8 cellular contexts compared by ENCODE assay signal in the genomic region with DNA sequence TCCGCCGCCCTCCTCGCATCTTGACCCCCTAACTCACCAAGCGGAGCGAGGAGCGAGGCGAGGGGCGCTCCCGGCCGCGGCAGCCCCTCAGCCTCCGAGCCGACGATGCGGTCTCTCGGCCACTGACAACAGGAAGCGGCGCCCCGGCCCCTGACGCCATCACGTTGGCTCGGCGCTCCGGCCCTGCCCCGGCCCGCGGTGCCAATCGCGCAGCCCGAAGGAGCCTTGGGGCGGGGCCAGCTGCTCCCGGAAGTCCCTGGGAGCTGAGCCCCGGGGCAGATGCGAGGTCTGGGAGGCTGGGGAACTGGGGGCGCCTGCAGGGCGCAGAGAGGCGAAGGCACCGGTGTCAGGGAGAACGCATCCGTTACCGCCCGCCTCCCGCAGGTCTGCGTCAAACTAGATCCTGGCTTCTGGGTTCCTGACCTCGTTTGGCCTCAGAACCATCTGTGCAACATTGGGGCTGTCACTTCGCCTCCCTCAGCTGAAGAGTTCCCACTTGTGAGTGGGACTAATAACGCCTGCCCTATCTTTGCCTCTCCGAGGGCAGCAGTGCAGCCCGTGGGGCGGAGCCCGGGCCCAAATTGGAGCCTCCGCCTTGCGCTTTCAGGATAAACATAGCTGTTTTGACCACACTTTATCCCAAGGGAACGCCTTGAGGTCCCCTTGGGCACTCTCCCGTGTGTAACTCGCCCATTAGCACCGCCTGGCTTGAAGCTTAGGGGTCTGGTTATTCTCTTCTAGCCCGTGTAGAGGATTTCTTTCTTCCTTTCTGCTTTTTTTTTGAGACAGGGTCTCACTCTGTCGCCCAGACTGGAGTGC. TPM values are rescaled to one million over a fixed set of nuclear protein-coding genes. Genes with fewer than 3 reads are reported as not detected.
DNase-seq lines count a peak whose midpoint lies in the region; ATAC-seq and TF ChIP-seq lines count a peak whose summit lies in the region.
"Not testable (repeated sequence)": the region's sequence is repeated elsewhere in the genome, so short reads cannot be mapped to it uniquely, and the experiment has no call there.

A gene (minus strand): TSS at position 107 of the 819 bp plus-strand sequence. CDS start 8,237 bp downstream, outside the sequence.

- H3K27me3 Mint-ChIP-seq in CD4-positive, CD25-positive, alpha-beta regulatory T cell; activated CD8-positive, alpha-beta T cell treated with anti-CD3 and anti-CD28 coated beads for 36 hours: not testable (repeated sequence)

- H3K4me3 ChIP-seq in CD4-positive, CD25-positive, alpha-beta regulatory T cell (ENCODE audit: low read depth, low read length): peak within 1 kb of the TSS; percentile 67
- H3K4me3 ChIP-seq in duodenal mucosa (ENCODE audit: low read depth in 1 of 2, low read length in 2 of 2) (peak within 1 kb of the TSS; percentile 60 to 67), right lobe of liver (peak within 1 kb of the TSS; percentile 64 to 69 (median 66))

- ATAC-seq in CD4-positive, CD25-positive, alpha-beta regulatory T cell (ENCODE audit: low read depth in 2 of 2): peak; percentile 97 to 98
- ATAC-seq in GM19452 (IDR thresholded peaks at IDR 0.05; ENCODE audit: unreplicated experiment): peak; percentile 96
- ATAC-seq in HG03571 (IDR thresholded peaks at IDR 0.05; ENCODE audit: unreplicated experiment): peak; percentile 93
- ATAC-seq in activated CD8-positive, alpha-beta T cell treated with anti-CD3 and anti-CD28 coated beads for 36 hours: peak; percentile 99
- ATAC-seq in right lobe of liver: peak; percentile 92 to 96 (median 94)

- not testable (repeated sequence) for H3K9me3 ChIP-seq in CD4-positive, CD25-positive, alpha-beta regulatory T cell (ENCODE audit: control insufficient read depth in 2 of 2, low read length in 2 of 2); duodenal mucosa (ENCODE audit: control insufficient read depth in 1 of 2, low read length in 2 of 2); right lobe of liver

- H3K9ac ChIP-seq in duodenal mucosa (ENCODE audit: low read depth in 1 of 2, low read length in 2 of 2): peak within 1 kb of the TSS; percentile 47 to 59

- H3K9me3 Mint-ChIP-seq in CD4-positive, CD25-positive, alpha-beta regulatory T cell; activated CD8-positive, alpha-beta T cell treated with anti-CD3 and anti-CD28 coated beads for 36 hours: not testable (repeated sequence)

- H3K27ac Mint-ChIP-seq in CD4-positive, CD25-positive, alpha-beta regulatory T cell: peak within 1 kb of the TSS; percentile 92 to 96 (median 93)
- peak within 1 kb of the TSS; percentile 89 for H3K27ac Mint-ChIP-seq in activated CD8-positive, alpha-beta T cell treated with anti-CD3 and anti-CD28 coated beads for 36 hours

- intact Hi-C loops in activated CD8-positive, alpha-beta T cell treated with anti-CD3 and anti-CD28 coated beads for 36 hours (cut with micrococcal nuclease); right lobe of liver (cut with DNase I): not testable (repeated sequence)

- peak within 1 kb of the TSS; percentile 88 to 97 (median 93) for H3K4me3 Mint-ChIP-seq in CD4-positive, CD25-positive, alpha-beta regulatory T cell
- peak within 1 kb of the TSS; percentile 89 for H3K4me3 Mint-ChIP-seq in activated CD8-positive, alpha-beta T cell treated with anti-CD3 and anti-CD28 coated beads for 36 hours

- H3K4me1 Mint-ChIP-seq in CD4-positive, CD25-positive, alpha-beta regulatory T cell: peaks cover 5 to 31% (median 22%) of the 10 kb centered on the region in 4 donors
- peaks cover 20% of the 10 kb centered on the region for H3K4me1 Mint-ChIP-seq in activated CD8-positive, alpha-beta T cell treated with anti-CD3 and anti-CD28 coated beads for 36 hours (ENCODE audit: low read depth)

- H3K36me3 ChIP-seq in CD4-positive, CD25-positive, alpha-beta regulatory T cell (ENCODE audit: control insufficient read depth, insufficient read depth, low read length); duodenal mucosa (ENCODE audit: control insufficient read depth in 1 of 2, insufficient read depth in 2 of 2, low read length in 2 of 2); right lobe of liver: not testable (repeated sequence)

- H3K27ac ChIP-seq in CD4-positive, CD25-positive, alpha-beta regulatory T cell (ENCODE audit: insufficient read depth, low read length, poor library complexity, severe bottlenecking): peak within 1 kb of the TSS; percentile 68
- H3K27ac ChIP-seq in duodenal mucosa (ENCODE audit: low read depth, low read length) (peak within 1 kb of the TSS; percentile 42), right lobe of liver (peak within 1 kb of the TSS; percentile 67 to 83 (median 74))

- H3K4me1 ChIP-seq in CD4-positive, CD25-positive, alpha-beta regulatory T cell (ENCODE audit: control insufficient read depth, insufficient read depth, low read length, poor library complexity, severe bottlenecking); duodenal mucosa (ENCODE audit: control insufficient read depth in 1 of 2, insufficient read depth in 2 of 2, low read length in 2 of 2); right lobe of liver: not testable (repeated sequence)

- WGBS in right lobe of liver (ENCODE audit: insufficient coverage, low coverage, low lambda C conversion rate, missing lambda C conversion rate): 5% methylated on average over 6 of the region's 59 CpGs

- DNase-seq in CD4-positive, CD25-positive, alpha-beta regulatory T cell: peak; percentile 77 to 90 (median 82)
- DNase-seq in NCI-H82 treated with DMSO at 0.1 percent for 48 hours (lab: John Stamatoyannopoulos, UW; ENCODE audit: unreplicated experiment) (peak; percentile 11), right lobe of liver (peak; percentile 88 to 91 (median 91))
- DNase-seq in activated CD8-positive, alpha-beta T cell treated with anti-CD3 and anti-CD28 coated beads for 36 hours: peak; percentile 90
- DNase-seq in stimulated activated CD4-positive, alpha-beta T cell treated with anti-CD3 and anti-CD28 coated beads, Interleukin-4, amount 100 ng/mL, for 1 hour: peak; percentile 83

- not testable (repeated sequence) for TF ChIP-seq CTCF in activated CD8-positive, alpha-beta T cell treated with anti-CD3 and anti-CD28 coated beads for 36 hours (IDR thresholded peaks at IDR 0.05); right lobe of liver (IDR thresholded peaks at IDR 0.05)

- TF ChIP-seq POLR2A in right lobe of liver (IDR thresholded peaks at IDR 0.05): peak; percentile 89

- CTCF ChIA-PET in activated CD8-positive, alpha-beta T cell treated with anti-CD3 and anti-CD28 coated beads for 36 hours (lab: Charles Lee): interaction anchor here (1.2 kb wide), 1 partner anchor 62 kb away, joined by 3 read pairs; no protein-coding TSS in a partner anchor

- H3K27me3 ChIP-seq in CD4-positive, CD25-positive, alpha-beta regulatory T cell (ENCODE audit: control insufficient read depth, insufficient read depth, low read length); duodenal mucosa (ENCODE audit: control insufficient read depth in 1 of 2, insufficient read depth in 2 of 2, low read length in 2 of 2); right lobe of liver: not testable (repeated sequence)

- POLR2A ChIA-PET in activated CD8-positive, alpha-beta T cell treated with anti-CD3 and anti-CD28 coated beads for 36 hours (lab: Charles Lee): not testable (repeated sequence)

- not testable (repeated sequence) for H3K36me3 Mint-ChIP-seq in CD4-positive, CD25-positive, alpha-beta regulatory T cell; activated CD8-positive, alpha-beta T cell treated with anti-CD3 and anti-CD28 coated beads for 36 hours (ENCODE audit: low read depth)

RNA-seq across cellular contexts. Expression of the gene that starts here (rescaled TPM):
- 103 TPM for total RNA-seq in CD4-positive, CD25-positive, alpha-beta regulatory T cell
- polyA plus RNA-seq in CD4-positive, CD25-positive, alpha-beta regulatory T cell: 10 to 100 TPM; 11.1 to 19.4 (median 12.0) TPM
- total RNA-seq in activated CD8-positive, alpha-beta T cell treated with anti-CD3 and anti-CD28 coated beads for 36 hours: 10 to 100 TPM; 18.8 to 20.0 TPM
- 10 to 100 TPM; 11.9 to 27.5 (median 23.1) TPM for total RNA-seq in right lobe of liver

Comparison
In these comparisons a context has a peak if more than half of its experiments do, and no peak if none do; other contexts are left out.
1. Peak in every context shown above with its lines: DNase-seq, ATAC-seq, H3K4me3 ChIP-seq and H3K27ac ChIP-seq.
2. DNase-seq: peak in every context shown above with its lines; median percentile 91 in right lobe of liver; 90 in activated CD8-positive, alpha-beta T cell treated with anti-CD3 and anti-CD28 coated beads for 36 hours; 83 in stimulated activated CD4-positive, alpha-beta T cell treated with anti-CD3 and anti-CD28 coated beads, Interleukin-4, amount 100 ng/mL, for 1 hour; 82 in CD4-positive, CD25-positive, alpha-beta regulatory T cell; 11 in NCI-H82 treated with DMSO at 0.1 percent for 48 hours.